8 cellular contexts compared by ENCODE assay signal in genomic region chr20:50338479-50339195, GRCh38.
DNase-seq lines count a peak whose midpoint lies in the region; ATAC-seq, FAIRE-seq and TF ChIP-seq lines count a peak whose summit lies in the region.

No MANE protein-coding gene starts in this region.

- H3K4me1 ChIP-seq in mesodermal cell (ENCODE audit: control insufficient read depth, insufficient read depth, low read length, poor library complexity, severe bottlenecking): peaks cover 12% of the 10 kb centered on the region
- peaks cover 34% of the 10 kb centered on the region for H3K4me1 ChIP-seq in suprapubic skin

- H3K27ac ChIP-seq in mesodermal cell (ENCODE audit: low read depth, low read length, severe bottlenecking) (peak overlapping the region; percentile 71), suprapubic skin (peak overlapping the region; percentile 82)

- POLR2A ChIA-PET in activated naive CD8-positive, alpha-beta T cell treated with anti-CD3 and anti-CD28 coated beads, Interleukin-2, amount 10 ng/mL, durations not matched to agents 7 days and 5 days (lab: Charles Lee): interaction anchor here (0.7 to 1.9 kb wide), 10 partner anchors 8 to 185 kb away, joined by 3 to 16 read pairs (median 5); partner anchors contain the start of genes CEBPB and PEDS1

- no peaks in the 10 kb centered on the region for H3K27me3 ChIP-seq in suprapubic skin

- no peaks in the 10 kb centered on the region for H3K36me3 ChIP-seq in mesodermal cell (ENCODE audit: control insufficient read depth, insufficient read depth, low read length)
- H3K36me3 ChIP-seq in suprapubic skin: no peaks in the 10 kb centered on the region

- H3K4me3 Mint-ChIP-seq in HFFc6: peak overlapping the region; percentile 30; the same call in 1 of the 2 replicates
- H3K4me3 Mint-ChIP-seq in activated naive CD8-positive, alpha-beta T cell treated with anti-CD3 and anti-CD28 coated beads, Interleukin-2, amount 10 ng/mL, durations not matched to agents 7 days and 5 days: peak overlapping the region; percentile 78

- no peaks in the 10 kb centered on the region; the same call in 1 of the 2 replicates for H3K27me3 Mint-ChIP-seq in HFFc6 (ENCODE audit: insufficient read depth)
- H3K27me3 Mint-ChIP-seq in activated naive CD8-positive, alpha-beta T cell treated with anti-CD3 and anti-CD28 coated beads, Interleukin-2, amount 10 ng/mL, durations not matched to agents 7 days and 5 days: peaks cover 9% of the 10 kb centered on the region

- H3K9me3 ChIP-seq in mesodermal cell (ENCODE audit: control insufficient read depth, low read length): no peaks in the 10 kb centered on the region
- H3K9me3 ChIP-seq in suprapubic skin: no peaks in the 10 kb centered on the region

- H3K4me3 ChIP-seq in NB4 (ENCODE audit: low read depth, low read length): no peak overlapping the region
- no peak overlapping the region for H3K4me3 ChIP-seq in mesodermal cell (ENCODE audit: extremely low read depth, insufficient read depth, low read length, poor library complexity, severe bottlenecking)
- H3K4me3 ChIP-seq in suprapubic skin: peak overlapping the region; percentile 2

- TF ChIP-seq CTCF in HFFc6 (IDR thresholded peaks at IDR 0.05) (no peak; the same call in 1 of the 2 replicates), NB4 (IDR thresholded peaks at IDR 0.05; ENCODE audit: low read depth, low read length) (no peak), suprapubic skin (IDR thresholded peaks at IDR 0.05) (no peak)

- peak overlapping the region; percentile 67 for H3K27ac Mint-ChIP-seq in HFFc6
- peak overlapping the region; percentile 90 for H3K27ac Mint-ChIP-seq in activated naive CD8-positive, alpha-beta T cell treated with anti-CD3 and anti-CD28 coated beads, Interleukin-2, amount 10 ng/mL, durations not matched to agents 7 days and 5 days

- FAIRE-seq in GM18507 (lab: Jason Lieb, UNC): peak; percentile 93

- peak; percentile 76 for ATAC-seq in activated naive CD8-positive, alpha-beta T cell treated with anti-CD3 and anti-CD28 coated beads, Interleukin-2, amount 10 ng/mL, durations not matched to agents 7 days and 5 days (ENCODE audit: low read depth)

- H3K9me3 Mint-ChIP-seq in HFFc6: no peaks in the 10 kb centered on the region
- H3K9me3 Mint-ChIP-seq in activated naive CD8-positive, alpha-beta T cell treated with anti-CD3 and anti-CD28 coated beads, Interleukin-2, amount 10 ng/mL, durations not matched to agents 7 days and 5 days: no peaks in the 10 kb centered on the region

- H3K4me1 Mint-ChIP-seq in HFFc6 (ENCODE audit: low read depth): peaks cover 57% of the 10 kb centered on the region
- peaks cover 66% of the 10 kb centered on the region for H3K4me1 Mint-ChIP-seq in activated naive CD8-positive, alpha-beta T cell treated with anti-CD3 and anti-CD28 coated beads, Interleukin-2, amount 10 ng/mL, durations not matched to agents 7 days and 5 days

- no peak for TF ChIP-seq EP300 in suprapubic skin (IDR thresholded peaks at IDR 0.05)

- DNase-seq in GM18507 (ENCODE audit: extremely low spot score, insufficient read length, low read depth): peak; percentile 70
- no peak for DNase-seq in HFFc6
- peak; percentile 89 for DNase-seq in NB4 (ENCODE audit: low read depth)
- DNase-seq in activated naive CD8-positive, alpha-beta T cell treated with anti-CD3 and anti-CD28 coated beads, Interleukin-2, amount 10 ng/mL, durations not matched to agents 7 days and 5 days: peak; percentile 76
- DNase-seq in suprapubic skin (ENCODE audit: low spot score in 2 of 2): no peak
- DNase-seq in NCI-H526 treated with DMSO at 0.1 percent for 48 hours (lab: John Stamatoyannopoulos, UW): no peak
- no peak for DNase-seq in NCI-H82 (lab: John Stamatoyannopoulos, UW)

- WGBS in mesodermal cell (ENCODE audit: insufficient coverage in 2 of 2), 2 experiments: 83 to 84% methylated on average over 6 of the region's 9 CpGs
- WGBS in suprapubic skin: 54% methylated on average over 9 of the region's 9 CpGs

- no peaks in the 10 kb centered on the region for H3K36me3 Mint-ChIP-seq in HFFc6 (ENCODE audit: low read depth)
- H3K36me3 Mint-ChIP-seq in activated naive CD8-positive, alpha-beta T cell treated with anti-CD3 and anti-CD28 coated beads, Interleukin-2, amount 10 ng/mL, durations not matched to agents 7 days and 5 days: no peaks in the 10 kb centered on the region

- TF ChIP-seq POLR2A in NB4 (IDR thresholded peaks at IDR 0.05; ENCODE audit: extremely low read depth, insufficient read length): no peak
- TF ChIP-seq POLR2A in suprapubic skin (IDR thresholded peaks at IDR 0.05): no peak

Comparison
In these comparisons a context has a peak if more than half of its experiments do, and no peak if none do; other contexts are left out.
1. DNase-seq: peak in GM18507 (single experiment), NB4 (single experiment) and activated naive CD8-positive, alpha-beta T cell treated with anti-CD3 and anti-CD28 coated beads, Interleukin-2, amount 10 ng/mL, durations not matched to agents 7 days and 5 days (single experiment); none in HFFc6 (single experiment), suprapubic skin (0 of 2), NCI-H526 treated with DMSO at 0.1 percent for 48 hours (single experiment) and NCI-H82 (single experiment).